Comparison of ENCODE assay signal across 8 cellular contexts in genomic region chr5:151234476-151235238, GRCh38. TPM values are rescaled to one million over a fixed set of nuclear protein-coding genes. Genes with fewer than 3 reads are reported as not detected.
A peak's percentile ranks its signal among the peaks of the same experiment; 100 is the strongest.
DNase-seq lines count a peak whose midpoint lies in the region; ATAC-seq and TF ChIP-seq lines count a peak whose summit lies in the region.

No MANE protein-coding gene starts in this region.

- no TSS peak for BruUV-seq in Calu3 (replicated peaks; lab: Mats Ljungman, UMichigan)

- peaks cover 79% of the 10 kb centered on the region for H3K27me3 Mint-ChIP-seq in Calu3 (ENCODE audit: unreplicated experiment)
- H3K27me3 Mint-ChIP-seq in activated naive CD8-positive, alpha-beta T cell treated with anti-CD3 and anti-CD28 coated beads, Interleukin-2, amount 50 U/mL, for 24 hours, result no peaks in the 10 kb centered on the region
- peaks cover 6% of the 10 kb centered on the region for H3K27me3 Mint-ChIP-seq in neural progenitor cell (ENCODE audit: insufficient read depth, low read depth)

- H3K4me1 Mint-ChIP-seq in Calu3 (ENCODE audit: low read depth, unreplicated experiment) (no peaks in the 10 kb centered on the region), neural progenitor cell (no peaks in the 10 kb centered on the region)
- H3K4me1 Mint-ChIP-seq in activated naive CD8-positive, alpha-beta T cell treated with anti-CD3 and anti-CD28 coated beads, Interleukin-2, amount 50 U/mL, for 24 hours, result peaks cover 17% of the 10 kb centered on the region

- H2AFZ ChIP-seq in neural progenitor cell (replicated peaks), result no peak overlapping the region

- TF ChIP-seq CTCF in Calu3 (IDR thresholded peaks at IDR 0.05; ENCODE audit: unreplicated experiment), result no peak
- no peak for TF ChIP-seq CTCF in mucosa of descending colon (IDR thresholded peaks at IDR 0.05)
- no peak for TF ChIP-seq CTCF in neural progenitor cell (IDR thresholded peaks at IDR 0.05)

- H3K27ac Mint-ChIP-seq in Calu3 (ENCODE audit: unreplicated experiment) (no peak overlapping the region), neural progenitor cell (no peak overlapping the region)
- no peak overlapping the region for H3K27ac Mint-ChIP-seq in activated naive CD8-positive, alpha-beta T cell treated with anti-CD3 and anti-CD28 coated beads, Interleukin-2, amount 50 U/mL, for 24 hours

- H3K4me1 ChIP-seq in mucosa of descending colon (ENCODE audit: low read depth) (peaks cover 6% of the 10 kb centered on the region), neural progenitor cell (peaks cover 3% of the 10 kb centered on the region)

- no peaks in the 10 kb centered on the region for H4K20me1 ChIP-seq in neural progenitor cell (ENCODE audit: low read depth)

- H3K79me2 ChIP-seq in neural progenitor cell (ENCODE audit: low read depth), result no peaks in the 10 kb centered on the region

- no peaks in the 10 kb centered on the region for H3F3A ChIP-seq in neural progenitor cell (ENCODE audit: low read depth)

- H3K4me3 Mint-ChIP-seq in Calu3 (ENCODE audit: low read depth, unreplicated experiment) (no peak overlapping the region), neural progenitor cell (no peak overlapping the region)
- no peak overlapping the region for H3K4me3 Mint-ChIP-seq in activated naive CD8-positive, alpha-beta T cell treated with anti-CD3 and anti-CD28 coated beads, Interleukin-2, amount 50 U/mL, for 24 hours

- H3K36me3 Mint-ChIP-seq in Calu3 (ENCODE audit: insufficient read depth, unreplicated experiment), result no peaks in the 10 kb centered on the region
- H3K36me3 Mint-ChIP-seq in activated naive CD8-positive, alpha-beta T cell treated with anti-CD3 and anti-CD28 coated beads, Interleukin-2, amount 50 U/mL, for 24 hours (ENCODE audit: low read depth), result no peaks in the 10 kb centered on the region
- no peaks in the 10 kb centered on the region for H3K36me3 Mint-ChIP-seq in neural progenitor cell

- H3K27me3 ChIP-seq in neural progenitor cell, result no peaks in the 10 kb centered on the region

- no peaks in the 10 kb centered on the region for H3K36me3 ChIP-seq in mucosa of descending colon (ENCODE audit: low read depth)
- no peaks in the 10 kb centered on the region for H3K36me3 ChIP-seq in neural progenitor cell

- intact Hi-C loops in Calu3 (cut with micrococcal nuclease; ENCODE audit: unreplicated experiment) (no loop called here), mucosa of descending colon (cut with DNase I, micrococcal nuclease) (no loop called here)

- no peak overlapping the region for H3K9ac ChIP-seq in neural progenitor cell

- H3K27ac ChIP-seq in neural progenitor cell, result no peak overlapping the region

- H3K4me2 ChIP-seq in neural progenitor cell, result no peak overlapping the region

- CTCF ChIA-PET in Calu3 (lab: Charles Lee), result interaction anchor here (0.9 to 1.2 kb wide), 2 partner anchors 18 kb away, joined by 3 to 6 read pairs; partner anchors contain the start of gene GM2A

- peak; percentile 30 for DNase-seq in Calu3
- DNase-seq in activated naive CD8-positive, alpha-beta T cell treated with anti-CD3 and anti-CD28 coated beads, Interleukin-2, amount 50 U/mL, for 24 hours, result no peak
- peak; percentile 57 to 80 (median 61) for DNase-seq in mucosa of descending colon
- no peak for DNase-seq in neural progenitor cell (ENCODE audit: low spot score)
- DNase-seq in NCI-H226, result no peak
- DNase-seq in COR-L47 (lab: John Stamatoyannopoulos, UW), result no peak

- H3K9me3 ChIP-seq in mucosa of descending colon (no peaks in the 10 kb centered on the region), neural progenitor cell (ENCODE audit: low read depth) (no peaks in the 10 kb centered on the region)

- H3K9me3 Mint-ChIP-seq in Calu3 (ENCODE audit: low read depth, unreplicated experiment) (no peaks in the 10 kb centered on the region), neural progenitor cell (no peaks in the 10 kb centered on the region)
- H3K9me3 Mint-ChIP-seq in activated naive CD8-positive, alpha-beta T cell treated with anti-CD3 and anti-CD28 coated beads, Interleukin-2, amount 50 U/mL, for 24 hours, result no peaks in the 10 kb centered on the region

- ATAC-seq in GM19395 (IDR thresholded peaks at IDR 0.05; ENCODE audit: unreplicated experiment) (peak; percentile 71), HG03439 (IDR thresholded peaks at IDR 0.05; ENCODE audit: unreplicated experiment) (peak; percentile 58), mucosa of descending colon (peak; percentile 76)
- peak; percentile 63 for ATAC-seq in activated naive CD8-positive, alpha-beta T cell treated with anti-CD3 and anti-CD28 coated beads, Interleukin-2, amount 50 U/mL, for 24 hours

- H3K4me3 ChIP-seq in mucosa of descending colon (no peak overlapping the region), neural progenitor cell (no peak overlapping the region)

RNA-seq across cellular contexts. Expression of gene CCDC69, which starts 10.8 kb away (rescaled TPM):
- total RNA-seq in Calu3 (2022) (0.69 and 1.0 TPM in 2 replicates), mucosa of descending colon (100 to 1,000 TPM in 1 of 3 donors, 10 to 100 TPM in 1, 1 to 10 TPM in 1; 8.8 to 190 (median 23.4) TPM), neural progenitor cell (ENCODE audit: low replicate concordance) (0.03 and 0.07 TPM in 2 replicates)

RNA-seq across cellular contexts. Expression of gene GM2A, which starts 18.3 kb away (rescaled TPM):
- total RNA-seq in Calu3 (2022) (21.1 and 22.4 TPM in 2 replicates), mucosa of descending colon (10 to 100 TPM; 22.0 to 32.1 (median 30.9) TPM), neural progenitor cell (ENCODE audit: low replicate concordance) (19.4 TPM in 2 replicates)

Comparison
In these comparisons a context has a peak if more than half of its experiments do, and no peak if none do; other contexts are left out.
1. DNase-seq: peak in Calu3 (single experiment) and mucosa of descending colon (3 of 3); none in activated naive CD8-positive, alpha-beta T cell treated with anti-CD3 and anti-CD28 coated beads, Interleukin-2, amount 50 U/mL, for 24 hours (single experiment), neural progenitor cell (single experiment), NCI-H226 (single experiment) and COR-L47 (single experiment).
2. Peak in every context shown above with its lines, with median percentiles within 50 percentile points of each other: ATAC-seq.